Comparison of ENCODE assay signal across 11 cellular contexts in genomic region chr3:195893121-195893449, GRCh38. TPM values are rescaled to one million over a fixed set of nuclear protein-coding genes. Genes with fewer than 3 reads are reported as not detected.
DNase-seq lines count a peak whose midpoint lies in the region; ATAC-seq and TF ChIP-seq lines count a peak whose summit lies in the region.
"Had no signal": no experiment of that assay in that cellular context is flagged by ENCODE, and none has a peak within 500 bp of the region (broad histone marks: within the 10 kb centered on the region; RNA-seq: fewer than 3 reads in every experiment).

No MANE protein-coding gene starts in this region.

- TF ChIP-seq CTCF in right lobe of liver (IDR thresholded peaks at IDR 0.05) (no peak), stomach (IDR thresholded peaks at IDR 0.05) (no peak), endothelial cell (IDR thresholded peaks at IDR 0.05; ENCODE audit: unreplicated experiment) (no peak), A673 (conservative IDR thresholded peaks at IDR 0.05; ENCODE audit: low read depth, low read length) (no peak)

- no peak overlapping the region for H3K4me3 Mint-ChIP-seq in endothelial cell (ENCODE audit: unreplicated experiment)
- H3K4me3 Mint-ChIP-seq: activated naive CD4-positive, alpha-beta T cell treated with anti-CD3 and anti-CD28 coated beads for 36 hours had no signal

- H3K36me3 ChIP-seq in right lobe of liver (no peaks in the 10 kb centered on the region), stomach (peaks cover 0 to 6% (median 2%) of the 10 kb centered on the region in 4 donors), A673 (ENCODE audit: insufficient read depth, low read length, poor library complexity, severe bottlenecking) (no peaks in the 10 kb centered on the region)

- peaks cover 51% of the 10 kb centered on the region for H3K4me1 Mint-ChIP-seq in endothelial cell (ENCODE audit: unreplicated experiment)

- H3K27me3 ChIP-seq in right lobe of liver (no peaks in the 10 kb centered on the region), stomach (no peaks in the 10 kb centered on the region), A673 (replicated peaks; ENCODE audit: insufficient read depth, low read depth, low read length, poor library complexity) (no peaks in the 10 kb centered on the region)

- POLR2A ChIA-PET in A673 (lab: Charles Lee; ENCODE audit: low non-redundant PET): no interaction called here

- peak overlapping the region; percentile 81 for H3K27ac ChIP-seq in cingulate gyrus (ENCODE audit: low read depth, low read length)
- peak overlapping the region in 1 of 3 donors; percentile 20 for H3K27ac ChIP-seq in right lobe of liver
- peak overlapping the region; percentile 8 to 90 (median 51) for H3K27ac ChIP-seq in stomach
- no peak overlapping the region for H3K27ac ChIP-seq in A673 (ENCODE audit: low read depth, low read length, poor library complexity, severe bottlenecking)

- DNase-seq in NCI-H1092 (lab: John Stamatoyannopoulos, UW) (peak; percentile 89), right lobe of liver (peak; percentile 62 to 84 (median 70)), stomach (no peak), NCI-H524 (lab: John Stamatoyannopoulos, UW) (no peak), endothelial cell (ENCODE audit: low spot score) (no peak), A673 (ENCODE audit: low spot score) (no peak)
- DNase-seq: activated naive CD4-positive, alpha-beta T cell treated with anti-CD3 and anti-CD28 coated beads for 36 hours; NCI-H1105; stimulated activated CD4-positive, alpha-beta T cell treated with anti-CD3 and anti-CD28 coated beads, Interleukin-12 subunit alpha, Interleukin-12 subunit beta, amount 100 ng/mL, for 4 hours had no signal

- H3K4me1 ChIP-seq in right lobe of liver (peaks cover 0 to 55% (median 22%) of the 10 kb centered on the region in 4 donors), stomach (peaks cover 51 to 81% (median 70%) of the 10 kb centered on the region in 4 donors), A673 (ENCODE audit: insufficient read depth, low read length, poor library complexity, severe bottlenecking) (peaks cover 29% of the 10 kb centered on the region)

- ATAC-seq in right lobe of liver (peak; percentile 6 to 56 (median 30)), GM19455 (IDR thresholded peaks at IDR 0.05; ENCODE audit: unreplicated experiment) (no peak)

- 11% methylated on average over 3 of the region's 8 CpGs for WGBS in right lobe of liver (ENCODE audit: insufficient coverage, low coverage, low lambda C conversion rate, missing lambda C conversion rate)
- WGBS in stomach, 5 donors: 14 to 38% (median 17%) methylated on average over 2 to 8 of the region's 8 CpGs

- TF ChIP-seq POLR2A in right lobe of liver (IDR thresholded peaks at IDR 0.05) (no peak), stomach (IDR thresholded peaks at IDR 0.05) (no peak)

- BruUV-seq in A673 (replicated peaks; lab: Mats Ljungman, UMichigan): no TSS peak

- CTCF ChIA-PET in A673 (lab: Charles Lee): no interaction called here

- H3K4me3 ChIP-seq in right lobe of liver (peak overlapping the region; percentile 5 to 49 (median 19)), stomach (peak overlapping the region; percentile 32 to 37 (median 34)), A673 (ENCODE audit: low read depth, low read length, poor library complexity, severe bottlenecking) (no peak overlapping the region)

- H3K9me3 Mint-ChIP-seq in endothelial cell (ENCODE audit: unreplicated experiment): no peaks in the 10 kb centered on the region
- H3K9me3 Mint-ChIP-seq: activated naive CD4-positive, alpha-beta T cell treated with anti-CD3 and anti-CD28 coated beads for 36 hours had no signal

- intact Hi-C loops in right lobe of liver (cut with DNase I) (loop anchor here in 1 of 2 donors (5.0 kb wide), 1 partner anchor 36 kb away; no protein-coding TSS in a partner anchor), stomach (cut with DNase I; ENCODE audit: low total_unique reads) (no loop called here), A673 (cut with micrococcal nuclease; ENCODE audit: unreplicated experiment) (no loop called here)

- peaks cover 8% of the 10 kb centered on the region for H3K36me3 Mint-ChIP-seq in endothelial cell (ENCODE audit: low read depth, unreplicated experiment)

- TF ChIP-seq EP300 in stomach (IDR thresholded peaks at IDR 0.05): no peak

- no peak overlapping the region for H3K27ac Mint-ChIP-seq in endothelial cell (ENCODE audit: unreplicated experiment)
- H3K27ac Mint-ChIP-seq: activated naive CD4-positive, alpha-beta T cell treated with anti-CD3 and anti-CD28 coated beads for 36 hours had no signal

- H3K9me3 ChIP-seq in right lobe of liver (no peaks in the 10 kb centered on the region), stomach (no peaks in the 10 kb centered on the region), A673 (ENCODE audit: low read depth, low read length, poor library complexity, severe bottlenecking) (no peaks in the 10 kb centered on the region)

- peaks cover 15% of the 10 kb centered on the region for H3K27me3 Mint-ChIP-seq in endothelial cell (ENCODE audit: unreplicated experiment)

RNA-seq across cellular contexts. Expression of gene TNK2, which starts 15.3 kb away (rescaled TPM):
- total RNA-seq in right lobe of liver (10 to 100 TPM; 12.6 to 52.5 (median 25.3) TPM), stomach (100 to 1,000 TPM in 1 of 5 donors, 10 to 100 TPM in 3, 1 to 10 TPM in 1; 6.1 to 431 (median 42.6) TPM), endothelial cell (ENCODE audit: unreplicated experiment) (135 TPM), A673 (2021) (18.2 and 24.4 TPM in 2 replicates)
- polyA plus RNA-seq in stomach: 10 to 100 TPM; 20.1 to 42.7 (median 34.5) TPM

Comparison
In these comparisons a context has a peak if more than half of its experiments do, and no peak if none do; other contexts are left out.
1. DNase-seq: peak in NCI-H1092 (single experiment) and right lobe of liver (3 of 3); none in stomach (single experiment), NCI-H524 (0 of 2), endothelial cell (single experiment) and A673 (single experiment).